ENCODE assay signal across 19 cellular contexts in the genomic region with DNA sequence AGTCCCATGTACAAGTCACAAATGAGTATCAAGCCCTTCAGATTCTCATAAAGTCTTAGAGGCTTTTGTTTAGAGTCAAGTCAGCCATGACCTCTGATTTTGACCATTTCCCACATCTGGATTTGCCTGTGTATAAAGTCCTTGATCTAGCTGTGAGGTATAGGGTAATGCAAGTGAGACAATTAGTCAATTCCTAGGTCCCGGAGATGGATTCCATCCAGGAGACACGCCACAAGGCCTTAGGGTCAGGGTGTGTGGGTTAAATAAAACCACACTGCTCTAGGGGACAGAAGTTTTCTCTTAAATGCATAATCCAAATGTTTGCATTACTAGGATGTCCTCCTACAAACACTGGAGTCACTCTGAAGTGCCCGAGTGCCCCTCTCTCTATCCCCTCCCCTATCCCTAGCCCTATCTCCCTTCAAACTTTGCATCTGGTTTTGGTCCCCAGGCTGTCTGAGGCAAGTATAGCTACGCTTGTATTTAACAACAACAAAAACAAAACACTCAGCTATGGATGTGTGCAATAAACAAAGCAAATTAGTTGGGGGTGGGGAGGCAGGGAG. TPM values are rescaled to one million over a fixed set of nuclear protein-coding genes. Genes with fewer than 3 reads are reported as not detected.
DNase-seq lines count a peak whose midpoint lies in the region; TF ChIP-seq lines count a peak whose summit lies in the region.
"Had no signal": no experiment of that assay in that cellular context is flagged by ENCODE, and none has a peak within 500 bp of the region (broad histone marks: within the 10 kb centered on the region; RNA-seq: fewer than 3 reads in every experiment).

No MANE protein-coding gene starts in this region.

- intact Hi-C loops in breast epithelium (cut with DNase I; ENCODE audit: low total_unique reads): no loop called here
- intact Hi-C loops in spleen (cut with DNase I; ENCODE audit: low total_unique reads): no loop called here
- intact Hi-C loops in ovary (cut with DNase I): no loop called here

- TF ChIP-seq CTCF in breast epithelium (IDR thresholded peaks at IDR 0.05) (no peak), fibroblast of mammary gland (conservative IDR thresholded peaks at IDR 0.05; ENCODE audit: control insufficient read depth, insufficient read depth, low read depth, low read length) (no peak), spleen (IDR thresholded peaks at IDR 0.05 in 8 of 11, conservative IDR thresholded peaks at IDR 0.05 in 3 of 11) (no peak), ovary (IDR thresholded peaks at IDR 0.05) (no peak)

- TF ChIP-seq EP300 in ovary (IDR thresholded peaks at IDR 0.05): no peak

- TF ChIP-seq POLR2A in breast epithelium (IDR thresholded peaks at IDR 0.05): no peak
- no peak for TF ChIP-seq POLR2A in spleen (IDR thresholded peaks at IDR 0.05)
- no peak for TF ChIP-seq POLR2A in ovary (IDR thresholded peaks at IDR 0.05)

- H3K4me1 ChIP-seq in breast epithelium: no peaks in the 10 kb centered on the region
- H3K4me1 ChIP-seq in spleen: peaks cover 0 to 4% (median 0%) of the 10 kb centered on the region in 6 donors
- peaks cover 12% of the 10 kb centered on the region for H3K4me1 ChIP-seq in ovary (ENCODE audit: insufficient read depth)

- H3K27ac ChIP-seq in breast epithelium (peak overlapping the region; percentile 59 to 77), spleen (peak overlapping the region in 5 of 8 donors; percentile 1 to 48 (median 36)), ovary (no peak overlapping the region)
- H3K27ac ChIP-seq: epithelial cell of prostate, heart right ventricle had no signal

- H3K27me3 ChIP-seq in breast epithelium (no peaks in the 10 kb centered on the region), spleen (replicated peaks in 1 of 7) (no peaks in the 10 kb centered on the region), ovary (no peaks in the 10 kb centered on the region)
- H3K27me3 ChIP-seq: heart right ventricle, tibial artery had no signal

- H3K9me3 ChIP-seq in breast epithelium (no peaks in the 10 kb centered on the region), spleen (no peaks in the 10 kb centered on the region), ovary (no peaks in the 10 kb centered on the region)
- H3K9me3 ChIP-seq: heart right ventricle, tibial artery had no signal

- DNase-seq in H4 (ENCODE audit: low spot score) (peak; percentile 22), breast epithelium (ENCODE audit: low spot score in 2 of 2) (no peak), fibroblast of mammary gland (ENCODE audit: low read depth) (peak; percentile 70), spleen (no peak), ovary (no peak), SK-N-DZ (ENCODE audit: low spot score) (no peak), NCI-H1694 (lab: John Stamatoyannopoulos, UW) (no peak), T-helper 9 cell (no peak)
- DNase-seq: activated CD4-positive, alpha-beta T cell treated with anti-CD3 and anti-CD28 coated beads, Interleukin-2, amount 10 ng/mL, durations not matched to agents 7 days and 5 days; activated naive CD4-positive, alpha-beta T cell; aorta; CD4-positive, CD25-positive, alpha-beta regulatory T cell; heart right ventricle; NCI-H1930; tibial artery had no signal

- H3K4me3 ChIP-seq in breast epithelium: peak overlapping the region in 1 of 3 donors; percentile 29
- no peak overlapping the region for H3K4me3 ChIP-seq in fibroblast of mammary gland (ENCODE audit: control insufficient read depth, low read depth, low read length)
- H3K4me3 ChIP-seq in spleen: no peak overlapping the region
- no peak overlapping the region for H3K4me3 ChIP-seq in ovary
- H3K4me3 ChIP-seq: GM23338, heart right ventricle, lung, tibial artery had no signal

- WGBS in spleen, 5 donors: 48 to 67% (median 66%) methylated on average over 4 of the region's 4 CpGs
- 56 to 57% (median 57%) methylated on average over 4 of the region's 4 CpGs for WGBS in ovary, 3 donors

- no peaks in the 10 kb centered on the region for H3K36me3 ChIP-seq in breast epithelium
- H3K36me3 ChIP-seq in spleen: peaks cover 0 to 13% (median 0%) of the 10 kb centered on the region in 6 donors
- no peaks in the 10 kb centered on the region for H3K36me3 ChIP-seq in ovary

RNA-seq across cellular contexts. Expression of a gene that starts 26.8 kb away (rescaled TPM):
- total RNA-seq in H4 (2014; rRNA removed; shearing (Covaris generic)): 36.0 and 42.1 TPM in 2 replicates
- total RNA-seq in breast epithelium (100 to 1,000 TPM; 116 to 139 (median 125) TPM), spleen (100 to 1,000 TPM in 1 of 7 donors, 10 to 100 TPM in 6; 20.7 to 110 (median 34.2) TPM), ovary (10 to 100 TPM; 25.2 to 59.4 (median 30.6) TPM)
- polyA plus RNA-seq in spleen (1 to 10 TPM; 1.3 to 3.5 (median 2.3) TPM), ovary (10 to 100 TPM; 23.4 to 26.3 TPM)
- polyA plus RNA-seq in SK-N-DZ (2014; cell fraction: cytosol; rRNA removed): 7.2 and 10.4 TPM in 2 replicates
- 19.5 and 21.1 TPM in 2 replicates for polyA plus RNA-seq in SK-N-DZ (2014; cell fraction: nucleus; rRNA removed)
- total RNA-seq: activated CD4-positive, alpha-beta T cell treated with anti-CD3 and anti-CD28 coated beads, Interleukin-2, amount 10 ng/mL, durations not matched to agents 7 days and 5 days; CD4-positive, CD25-positive, alpha-beta regulatory T cell had no signal
- polyA plus RNA-seq: CD4-positive, CD25-positive, alpha-beta regulatory T cell; IgD-negative memory B cell had no signal

Comparison
In these comparisons a context has a peak if more than half of its experiments do, and no peak if none do; other contexts are left out.
1. DNase-seq: peak in H4 (single experiment) and fibroblast of mammary gland (single experiment); none in breast epithelium (0 of 2), spleen (single experiment), ovary (0 of 5), SK-N-DZ (single experiment), NCI-H1694 (single experiment) and T-helper 9 cell (single experiment).
2. H3K27ac ChIP-seq: peak in breast epithelium (2 of 2) and spleen (5 of 8); none in ovary (0 of 2).